ENCODE assay signal across 16 cellular contexts in genomic region chr20:2293971-2294370, GRCh38. TPM values are rescaled to one million over a fixed set of nuclear protein-coding genes. Genes with fewer than 3 reads are reported as not detected.
DNase-seq lines count a peak whose midpoint lies in the region; ATAC-seq, FAIRE-seq and TF ChIP-seq lines count a peak whose summit lies in the region.
"Had no signal": no experiment of that assay in that cellular context is flagged by ENCODE, and none has a peak within 500 bp of the region (broad histone marks: within the 10 kb centered on the region; RNA-seq: fewer than 3 reads in every experiment).

No MANE protein-coding gene starts in this region.

- H2AFZ ChIP-seq in IMR-90 (replicated peaks; ENCODE audit: low read length, poor library complexity) (no peak overlapping the region), neural progenitor cell (replicated peaks) (no peak overlapping the region)
- H2AFZ ChIP-seq: GM23338 had no signal

- no peak overlapping the region for H2AK5ac ChIP-seq in IMR-90 (ENCODE audit: low read depth, low read length)

- TF ChIP-seq CTCF in CD14-positive monocyte (IDR thresholded peaks at IDR 0.05) (no peak), IMR-90 (conservative IDR thresholded peaks at IDR 0.05; ENCODE audit: low read depth, low read length) (no peak), neutrophil (IDR thresholded peaks at IDR 0.05) (no peak), neural progenitor cell (IDR thresholded peaks at IDR 0.05) (no peak)

- H3F3A ChIP-seq in neural progenitor cell (ENCODE audit: low read depth), result peaks cover 16% of the 10 kb centered on the region

- peaks cover 70% of the 10 kb centered on the region for H3K4me1 Mint-ChIP-seq in CD14-positive monocyte
- peaks cover 32% of the 10 kb centered on the region for H3K4me1 Mint-ChIP-seq in neural progenitor cell
- H3K4me1 Mint-ChIP-seq: CD4-positive, alpha-beta memory T cell had no signal

- ATAC-seq in IMR-90 (ENCODE audit: low read depth) (no peak), GM19463 (IDR thresholded peaks at IDR 0.05; ENCODE audit: unreplicated experiment) (no peak)
- ATAC-seq: GM23338 had no signal

- H4K8ac ChIP-seq in IMR-90 (ENCODE audit: low read depth in 2 of 2, low read length in 2 of 2), result no peak overlapping the region

- peaks cover 0 to 3% (median 1%) of the 10 kb centered on the region in 3 donors for H3K27me3 Mint-ChIP-seq in CD14-positive monocyte (ENCODE audit: low read depth in 3 of 3)
- peaks cover 2% of the 10 kb centered on the region for H3K27me3 Mint-ChIP-seq in neural progenitor cell (ENCODE audit: insufficient read depth, low read depth)

- no peaks in the 10 kb centered on the region for H3K4me1 ChIP-seq in IMR-90 (ENCODE audit: control insufficient read depth, insufficient read depth, low read length)
- peaks cover 92 to 94% of the 10 kb centered on the region in 2 experiments for H3K4me1 ChIP-seq in neutrophil (ENCODE audit: control insufficient read depth in 1 of 2, insufficient read depth in 1 of 2, low read depth in 1 of 2, low read length in 1 of 2)
- peaks cover 24% of the 10 kb centered on the region for H3K4me1 ChIP-seq in neural progenitor cell

- no peak overlapping the region for H4K91ac ChIP-seq in IMR-90 (ENCODE audit: insufficient read depth, low read depth, low read length)

- H3K27ac ChIP-seq in IMR-90 (ENCODE audit: insufficient read depth, low read length) (no peak overlapping the region), neutrophil (peak overlapping the region; percentile 99), neural progenitor cell (no peak overlapping the region)

- no peak overlapping the region for H3K23ac ChIP-seq in IMR-90 (ENCODE audit: low read depth, low read length)

- no peaks in the 10 kb centered on the region for H3K79me1 ChIP-seq in IMR-90 (ENCODE audit: low read depth in 1 of 2, low read length in 2 of 2)

- H3K4me2 ChIP-seq in IMR-90 (ENCODE audit: low read depth, low read length) (no peak overlapping the region), neural progenitor cell (no peak overlapping the region)
- H3K4me2 ChIP-seq: GM23338 had no signal

- H2BK15ac ChIP-seq in IMR-90 (ENCODE audit: low read depth, low read length), result no peak overlapping the region

- no peak overlapping the region for H3K18ac ChIP-seq in IMR-90 (ENCODE audit: low read depth, low read length)

- H3K36me3 Mint-ChIP-seq in CD14-positive monocyte (peaks cover 0 to 5% of the 10 kb centered on the region in 2 donors), neural progenitor cell (no peaks in the 10 kb centered on the region)
- H3K36me3 Mint-ChIP-seq: CD4-positive, alpha-beta memory T cell had no signal

- H3K9ac ChIP-seq in IMR-90 (ENCODE audit: low read depth, low read length) (no peak overlapping the region), neural progenitor cell (no peak overlapping the region)

- dilution Hi-C loops in IMR-90 (cut with HindIII; ENCODE audit: low sequenced_read_pairs, unreplicated experiment), result no loop called here

- H3K14ac ChIP-seq in IMR-90 (replicated peaks; ENCODE audit: low read depth, low read length), result no peak overlapping the region

- H3K79me2 ChIP-seq in neural progenitor cell (ENCODE audit: low read depth), result no peaks in the 10 kb centered on the region

- H2BK120ac ChIP-seq in IMR-90 (ENCODE audit: low read depth, low read length), result no peak overlapping the region

- no peaks in the 10 kb centered on the region for H4K20me1 ChIP-seq in IMR-90 (ENCODE audit: insufficient read depth, low read length)
- H4K20me1 ChIP-seq in neural progenitor cell (ENCODE audit: low read depth), result no peaks in the 10 kb centered on the region

- H3K4me3 Mint-ChIP-seq in CD14-positive monocyte (no peak overlapping the region), neural progenitor cell (no peak overlapping the region)
- H3K4me3 Mint-ChIP-seq: CD4-positive, alpha-beta memory T cell; GM23338 had no signal

- POLR2A ChIA-PET in IMR-90 (lab: Charles Lee; ENCODE audit: unreplicated experiment), result no interaction called here

- no peak for TF ChIP-seq RAD21 in IMR-90 (IDR thresholded peaks at IDR 0.05; ENCODE audit: low read length)

- H2BK20ac ChIP-seq in IMR-90 (ENCODE audit: low read depth, low read length), result no peak overlapping the region

- H3K4me3 ChIP-seq in IMR-90 (ENCODE audit: insufficient read depth, low read depth, low read length) (no peak overlapping the region), neutrophil (ENCODE audit: low read depth in 1 of 2, low read length in 1 of 2) (peak overlapping the region in 1 of 2 experiments; percentile 23), neural progenitor cell (no peak overlapping the region)
- H3K4me3 ChIP-seq: GM23338 had no signal

- H3K9me1 ChIP-seq in IMR-90 (ENCODE audit: insufficient read depth, low read length), result no peaks in the 10 kb centered on the region

- CTCF ChIA-PET in IMR-90 (lab: Yijun Ruan, JAX), result no interaction called here

- no peaks in the 10 kb centered on the region for H3K9me3 ChIP-seq in IMR-90 (ENCODE audit: control insufficient read depth, insufficient read depth, low read length)
- no peaks in the 10 kb centered on the region for H3K9me3 ChIP-seq in neutrophil
- H3K9me3 ChIP-seq in neural progenitor cell (ENCODE audit: low read depth), result no peaks in the 10 kb centered on the region

- H2BK5ac ChIP-seq in IMR-90 (ENCODE audit: low read depth, low read length, poor library complexity, severe bottlenecking), result no peak overlapping the region

- no peak overlapping the region for H3K56ac ChIP-seq in IMR-90 (ENCODE audit: extremely low read depth, insufficient read depth, low read length)

- no peak for FAIRE-seq in RCC 7860 (lab: Jason Lieb, UNC)
- FAIRE-seq: D721Med had no signal

- H3K9me3 Mint-ChIP-seq in CD14-positive monocyte (peaks cover 0 to 2% (median 0%) of the 10 kb centered on the region in 7 donors), neural progenitor cell (no peaks in the 10 kb centered on the region)
- H3K9me3 Mint-ChIP-seq: GM23338 had no signal

- H3K4ac ChIP-seq in IMR-90 (ENCODE audit: low read depth, low read length), result no peak overlapping the region

- WGBS in IMR-90 (ENCODE audit: extremely low coverage in 2 of 2, insufficient read length in 1 of 2), 2 experiments, result 67% methylated on average over 1 of the region's 4 CpGs; no CpG with 5 or more reads in 1 of the 2 experiments

- intact Hi-C loops in CD14-positive monocyte (cut with micrococcal nuclease) (loop anchor here in 1 of 2 donors (10.0 kb wide), 1 partner anchor 161 kb away; no protein-coding TSS in a partner anchor), IMR-90 (cut with micrococcal nuclease) (no loop called here)

- H4K5ac ChIP-seq in IMR-90 (ENCODE audit: low read depth, low read length), result no peak overlapping the region

- H3K36me3 ChIP-seq in IMR-90 (ENCODE audit: control insufficient read depth, insufficient read depth, low read length) (no peaks in the 10 kb centered on the region), neutrophil (no peaks in the 10 kb centered on the region), neural progenitor cell (no peaks in the 10 kb centered on the region)

- DNase-seq in CD14-positive monocyte (ENCODE audit: low spot score) (no peak), IMR-90 (no peak), cerebellum (ENCODE audit: low spot score) (peak; percentile 10), neural progenitor cell (ENCODE audit: low spot score) (no peak), NCI-H774 (lab: John Stamatoyannopoulos, UW) (no peak), RCC 7860 (ENCODE audit: low spot score) (no peak)
- DNase-seq: ACHN; CD4-positive, alpha-beta memory T cell; DND-41; GF-D8; H7 had no signal

- peak overlapping the region; percentile 55 for H2AK9ac ChIP-seq in IMR-90 (replicated peaks; ENCODE audit: low read depth, low read length, poor library complexity)

- no peak for TF ChIP-seq POLR2A in IMR-90 (IDR thresholded peaks at IDR 0.05; ENCODE audit: low read depth, low read length)

- BruUV-seq in IMR-90 (replicated peaks; lab: Mats Ljungman, UMichigan), result no TSS peak

- H3K27me3 ChIP-seq in IMR-90 (ENCODE audit: control insufficient read depth, insufficient read depth, low read length) (peaks cover 19% of the 10 kb centered on the region), neutrophil (no peaks in the 10 kb centered on the region), neural progenitor cell (no peaks in the 10 kb centered on the region)

- in situ Hi-C loops in IMR-90 (cut with MboI; ENCODE audit: low sequenced_read_pairs), result no loop called here

- H3K27ac Mint-ChIP-seq in CD14-positive monocyte, result peak overlapping the region; percentile 96 to 98 (median 97)
- H3K27ac Mint-ChIP-seq in neural progenitor cell, result no peak overlapping the region
- H3K27ac Mint-ChIP-seq: CD4-positive, alpha-beta memory T cell; GM23338 had no signal

TF ChIP-seq in IMR-90, 13 proteins besides CTCF, POLR2A, EP300 and RAD21:
- TF ChIP-seq MAZ (IDR thresholded peaks at IDR 0.05; ENCODE audit: borderline replicate concordance, low read depth, low read length), result no peak
- TF ChIP-seq MXI1 (IDR thresholded peaks at IDR 0.05; ENCODE audit: borderline replicate concordance, low read depth, low read length), result no peak

RNA-seq across cellular contexts. Expression of gene TGM3, which starts 1.8 kb away (rescaled TPM):
- not detected for polyA plus RNA-seq in CD14-positive monocyte
- total RNA-seq in IMR-90 (2012; rRNA removed), result not detected in 2 replicates
- polyA plus RNA-seq in IMR-90 (2012; rRNA removed), result not detected in 2 replicates
- not detected in 2 replicates for polyA plus RNA-seq in IMR-90 (2012; cell fraction: cytosol; rRNA removed)
- not detected in 2 replicates for polyA plus RNA-seq in IMR-90 (2012; cell fraction: nucleus; rRNA removed; ENCODE audit: low replicate concordance)
- total RNA-seq in cerebellum, result 0.27 TPM
- total RNA-seq in neural progenitor cell (ENCODE audit: low replicate concordance), result 0.31 TPM in 1 of 2 replicates, not detected in the other
- total RNA-seq: CD4-positive, alpha-beta memory T cell; GM23338; HT1080 had no signal
- polyA plus RNA-seq: CD4-positive, alpha-beta memory T cell had no signal
